15 cellular contexts compared by ENCODE assay signal in genomic region chr15:33069161-33069560, GRCh38.
DNase-seq lines count a peak whose midpoint lies in the region; ATAC-seq and TF ChIP-seq lines count a peak whose summit lies in the region.
"Had no signal": no experiment of that assay in that cellular context is flagged by ENCODE, and none has a peak within 500 bp of the region (broad histone marks: within the 10 kb centered on the region; RNA-seq: fewer than 3 reads in every experiment).

No MANE protein-coding gene starts in this region.

- H3K4me1 Mint-ChIP-seq in HFFc6 (ENCODE audit: low read depth) = peaks cover 53% of the 10 kb centered on the region
- peaks cover 19% of the 10 kb centered on the region for H3K4me1 Mint-ChIP-seq in activated T-helper 17 cell treated with anti-CD3 and anti-CD28 coated beads, Interleukin-2, amount 50 U/mL, for 72 hours
- H3K4me1 Mint-ChIP-seq in activated naive CD8-positive, alpha-beta T cell treated with anti-CD3 and anti-CD28 coated beads, Interleukin-2, amount 50 U/mL, for 24 hours = peaks cover 14% of the 10 kb centered on the region

- peak overlapping the region; percentile 98 for H3K27ac Mint-ChIP-seq in HFFc6
- peak overlapping the region; percentile 9 for H3K27ac Mint-ChIP-seq in activated T-helper 17 cell treated with anti-CD3 and anti-CD28 coated beads, Interleukin-2, amount 50 U/mL, for 72 hours
- no peak overlapping the region for H3K27ac Mint-ChIP-seq in activated naive CD8-positive, alpha-beta T cell treated with anti-CD3 and anti-CD28 coated beads, Interleukin-2, amount 50 U/mL, for 24 hours

- H3K27ac ChIP-seq in left lung = peak overlapping the region; percentile 78 to 81
- peak overlapping the region; percentile 62 for H3K27ac ChIP-seq in skeletal muscle tissue (ENCODE audit: low read depth, low read length)
- H3K27ac ChIP-seq: brain microvascular endothelial cell had no signal

- no peaks in the 10 kb centered on the region for H3K9me3 Mint-ChIP-seq in HFFc6
- no peaks in the 10 kb centered on the region for H3K9me3 Mint-ChIP-seq in activated T-helper 17 cell treated with anti-CD3 and anti-CD28 coated beads, Interleukin-2, amount 50 U/mL, for 72 hours
- no peaks in the 10 kb centered on the region for H3K9me3 Mint-ChIP-seq in activated naive CD8-positive, alpha-beta T cell treated with anti-CD3 and anti-CD28 coated beads, Interleukin-2, amount 50 U/mL, for 24 hours
- H3K9me3 Mint-ChIP-seq: effector memory CD8-positive, alpha-beta T cell had no signal

- no peaks in the 10 kb centered on the region for H3K27me3 ChIP-seq in left lung
- H3K27me3 ChIP-seq in skeletal muscle tissue (ENCODE audit: control insufficient read depth in 3 of 3, insufficient read depth in 3 of 3, low read length in 3 of 3) = peaks cover 0 to 5% (median 0%) of the 10 kb centered on the region in 3 donors
- H3K27me3 ChIP-seq: BE2C, brain microvascular endothelial cell, tibial nerve had no signal

- intact Hi-C loops in left lung (cut with DNase I) = no loop called here

- peak overlapping the region in 1 of 3 donors; percentile 34 for H3K9ac ChIP-seq in skeletal muscle tissue (ENCODE audit: low read depth in 1 of 3, low read length in 3 of 3)

- H3K4me3 Mint-ChIP-seq in HFFc6 = peak overlapping the region; percentile 89; the same call in 1 of the 2 replicates
- peak overlapping the region; percentile 80 for H3K4me3 Mint-ChIP-seq in activated T-helper 17 cell treated with anti-CD3 and anti-CD28 coated beads, Interleukin-2, amount 50 U/mL, for 72 hours
- H3K4me3 Mint-ChIP-seq in activated naive CD8-positive, alpha-beta T cell treated with anti-CD3 and anti-CD28 coated beads, Interleukin-2, amount 50 U/mL, for 24 hours = no peak overlapping the region

- TF ChIP-seq POLR2A in GM18505 (IDR thresholded peaks at IDR 0.05; ENCODE audit: borderline replicate concordance, extremely low read depth, insufficient read depth, insufficient read length) = no peak

- H3K4me3 ChIP-seq in left lung = no peak overlapping the region
- H3K4me3 ChIP-seq in skeletal muscle tissue (ENCODE audit: low read length in 3 of 3) = no peak overlapping the region
- H3K4me3 ChIP-seq: tibial nerve had no signal

- no peak for ATAC-seq in activated T-helper 17 cell treated with anti-CD3 and anti-CD28 coated beads, Interleukin-2, amount 50 U/mL, for 72 hours (replicated peaks)
- ATAC-seq in left lung (peak; percentile 2), GM18505 (IDR thresholded peaks at IDR 0.05; ENCODE audit: unreplicated experiment) (no peak)
- no peak for ATAC-seq in activated naive CD8-positive, alpha-beta T cell treated with anti-CD3 and anti-CD28 coated beads, Interleukin-2, amount 50 U/mL, for 24 hours
- ATAC-seq: effector memory CD8-positive, alpha-beta T cell had no signal

- H3K9me3 ChIP-seq in left lung (no peaks in the 10 kb centered on the region), skeletal muscle tissue (ENCODE audit: control insufficient read depth in 3 of 3, low read length in 3 of 3) (no peaks in the 10 kb centered on the region)
- H3K9me3 ChIP-seq: BE2C, tibial nerve had no signal

- peaks cover 6% of the 10 kb centered on the region; the same call in 1 of the 2 replicates for H3K36me3 Mint-ChIP-seq in HFFc6 (ENCODE audit: low read depth)
- H3K36me3 Mint-ChIP-seq in activated T-helper 17 cell treated with anti-CD3 and anti-CD28 coated beads, Interleukin-2, amount 50 U/mL, for 72 hours (ENCODE audit: low read depth) = peaks cover 1% of the 10 kb centered on the region
- H3K36me3 Mint-ChIP-seq in activated naive CD8-positive, alpha-beta T cell treated with anti-CD3 and anti-CD28 coated beads, Interleukin-2, amount 50 U/mL, for 24 hours (ENCODE audit: low read depth) = no peaks in the 10 kb centered on the region

- H3K36me3 ChIP-seq in left lung (no peaks in the 10 kb centered on the region), skeletal muscle tissue (ENCODE audit: control insufficient read depth in 3 of 3, insufficient read depth in 3 of 3, low read length in 3 of 3) (no peaks in the 10 kb centered on the region)
- H3K36me3 ChIP-seq: BE2C, brain microvascular endothelial cell, tibial nerve had no signal

- DNase-seq in HFFc6 (no peak), left lung (no peak), T-helper 2 cell (no peak)
- DNase-seq in activated naive CD8-positive, alpha-beta T cell treated with anti-CD3 and anti-CD28 coated beads, Interleukin-2, amount 50 U/mL, for 24 hours = no peak
- DNase-seq in stimulated activated CD4-positive, alpha-beta T cell treated with anti-CD3 and anti-CD28 coated beads, Interleukin-12 subunit alpha, Interleukin-12 subunit beta, amount 100 ng/mL, for 4 hours = no peak
- DNase-seq: activated CD8-positive, alpha-beta memory T cell treated with anti-CD3 and anti-CD28 coated beads for 24 hours; activated naive CD4-positive, alpha-beta T cell treated with Interleukin-2 at 50 U/mL for 16 hours; BE2C; brain microvascular endothelial cell; effector memory CD8-positive, alpha-beta T cell; NCI-H2107 had no signal

- H3K4me1 ChIP-seq in left lung (peaks cover 8 to 24% of the 10 kb centered on the region in 2 donors), skeletal muscle tissue (ENCODE audit: control insufficient read depth in 3 of 3, insufficient read depth in 3 of 3, low read length in 3 of 3) (peaks cover 17 to 23% (median 21%) of the 10 kb centered on the region in 3 donors)

- peaks cover 1% of the 10 kb centered on the region; the same call in 1 of the 2 replicates for H3K27me3 Mint-ChIP-seq in HFFc6 (ENCODE audit: insufficient read depth)
- no peaks in the 10 kb centered on the region for H3K27me3 Mint-ChIP-seq in activated T-helper 17 cell treated with anti-CD3 and anti-CD28 coated beads, Interleukin-2, amount 50 U/mL, for 72 hours
- peaks cover 27% of the 10 kb centered on the region for H3K27me3 Mint-ChIP-seq in activated naive CD8-positive, alpha-beta T cell treated with anti-CD3 and anti-CD28 coated beads, Interleukin-2, amount 50 U/mL, for 24 hours

- TF ChIP-seq CTCF in HFFc6 (IDR thresholded peaks at IDR 0.05) (no peak), left lung (IDR thresholded peaks at IDR 0.05) (no peak)
